ENCODE assay signal across 12 cellular contexts in the genomic region with DNA sequence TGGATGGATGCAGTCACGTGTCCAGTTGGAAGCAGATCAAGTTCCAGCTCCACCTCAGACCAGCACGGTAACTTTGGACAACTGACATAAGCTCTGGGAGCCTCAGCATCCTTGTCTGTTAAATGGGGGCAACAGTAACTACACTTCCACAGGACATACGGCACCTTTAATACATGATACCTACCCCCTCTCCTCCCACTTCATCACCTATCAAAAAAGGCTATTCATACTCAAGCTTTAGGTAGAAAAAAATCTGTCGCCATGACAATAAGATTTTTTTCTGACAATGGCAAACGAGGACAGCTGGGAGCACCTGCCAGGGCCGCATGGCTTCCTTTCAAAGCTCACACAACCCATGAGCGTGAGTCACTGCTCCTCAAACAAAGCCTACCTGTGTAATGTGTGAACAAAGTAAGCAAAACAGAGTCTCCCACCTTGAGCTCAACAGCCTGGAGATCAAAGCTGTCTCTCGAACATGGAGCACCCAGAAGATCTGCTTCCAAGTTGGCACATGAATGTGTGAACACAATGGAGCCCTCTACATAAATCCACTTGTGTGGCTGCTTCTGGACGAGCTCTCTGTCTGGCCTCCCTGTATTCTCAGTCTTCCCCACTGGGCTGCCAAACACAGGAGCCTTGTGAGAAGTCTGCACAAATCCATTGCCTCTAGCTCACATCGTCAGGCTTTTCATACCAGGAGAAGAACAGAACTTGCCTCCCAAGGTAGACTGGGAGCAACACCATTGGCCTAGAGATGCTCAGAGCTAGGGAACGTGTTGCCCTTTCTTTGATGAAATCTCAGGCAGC.
DNase-seq lines count a peak whose midpoint lies in the region; ATAC-seq, FAIRE-seq and TF ChIP-seq lines count a peak whose summit lies in the region.
"Had no signal": no experiment of that assay in that cellular context is flagged by ENCODE, and none has a peak within 500 bp of the region (broad histone marks: within the 10 kb centered on the region; RNA-seq: fewer than 3 reads in every experiment).

No MANE protein-coding gene starts in this region.

- no peaks in the 10 kb centered on the region for H3K27me3 ChIP-seq in HepG2 (ENCODE audit: control insufficient read depth in 1 of 2, insufficient read depth in 2 of 2, low read length in 2 of 2)

- TF ChIP-seq RAD21 in HepG2 (CRISPR knock-in tag; IDR thresholded peaks at IDR 0.05) = 0 out of 2 replicates have a peak, but pooled peaks have one; percentile 6

- DNase-seq in NCI-H2081 (lab: John Stamatoyannopoulos, UW) (peak; percentile 83 to 94), T-helper 17 cell (no peak), HepG2 (ENCODE audit: low spot score) (peak; percentile 100), epidermal melanocyte (ENCODE audit: insufficient read length, low spot score) (no peak), NCI-H2227 treated with DMSO at 0.1 percent for 48 hours (lab: John Stamatoyannopoulos, UW) (no peak)
- DNase-seq: occipital lobe; stimulated activated naive CD4-positive, alpha-beta T cell had no signal

- H3K36me3 ChIP-seq in HepG2 (replicated peaks in 1 of 2; ENCODE audit: control insufficient read depth in 1 of 2, insufficient read depth in 2 of 2, low read length in 2 of 2) = 0 out of 5 replicates have a peak, but pooled peaks cover 2 to 4% of the 10 kb centered on the region in 2 experiments

- in situ Hi-C loops in HepG2 (cut with HindIII; ENCODE audit: extremely low pct_ligation_motif_present, low pct_unique_long_range_greater_than_20kb) = no loop called here

- POLR2A ChIA-PET in HepG2 (lab: Yijun Ruan, JAX) = interaction anchor here (0.8 to 5.2 kb wide), 25 partner anchors 8 to 900 kb away, joined by 3 to 117 read pairs (median 5); no protein-coding TSS in a partner anchor

- H3K27me3 Mint-ChIP-seq in T-helper 17 cell = peaks cover 10% of the 10 kb centered on the region

- peak overlapping the region; percentile 71 for H3K4me2 ChIP-seq in HepG2 (ENCODE audit: low read depth, low read length)

- H3K27ac Mint-ChIP-seq in T-helper 17 cell = peak overlapping the region; percentile 21

- peak; percentile 95 to 97 for TF ChIP-seq EP300 in HepG2 (IDR thresholded peaks at IDR 0.05; ENCODE audit: low read depth in 2 of 2, low read length in 2 of 2)
- TF ChIP-seq EP300 in HepG2 (CRISPR knock-in tag; IDR thresholded peaks at IDR 0.05; ENCODE audit: borderline replicate concordance) = peak; percentile 96

- intact Hi-C loops in HepG2 (cut with micrococcal nuclease; ENCODE audit: unreplicated experiment) = loop anchor here (1.0 to 2.0 kb wide), 3 partner anchors 8 to 14 kb away; no protein-coding TSS in a partner anchor

- no peak overlapping the region for H3K4me3 Mint-ChIP-seq in T-helper 17 cell

- H3K9me3 ChIP-seq in T-helper 17 cell (ENCODE audit: control insufficient read depth, low read length, poor library complexity, severe bottlenecking) (no peaks in the 10 kb centered on the region), HepG2 (ENCODE audit: low read length) (no peaks in the 10 kb centered on the region)

- H3K4me3 ChIP-seq in HepG2 (replicated peaks in 1 of 3; ENCODE audit: insufficient read depth in 1 of 3, low read depth in 2 of 3, low read length in 3 of 3) = peak overlapping the region in 1 of 3 experiments; percentile 20; a peak in 1 of 6 replicates

- no peak for ATAC-seq in T-helper 17 cell
- peak; percentile 92 for ATAC-seq in HepG2
- no peak for ATAC-seq in HG03135 (IDR thresholded peaks at IDR 0.05; ENCODE audit: unreplicated experiment)
- no peak for ATAC-seq in HG02981 (IDR thresholded peaks at IDR 0.05; ENCODE audit: unreplicated experiment)
- ATAC-seq: left lobe of liver had no signal

- no TSS peak for BruUV-seq in HepG2 (replicated peaks; lab: Mats Ljungman, UMichigan)

- peak in 1 of 2 experiments; percentile 30; a peak in 2 of 4 replicates for TF ChIP-seq POLR2A in HepG2 (IDR thresholded peaks at IDR 0.05; ENCODE audit: insufficient read depth in 1 of 2, low read depth in 2 of 2, low read length in 2 of 2)

- H3K27ac ChIP-seq in C4-2B (peak overlapping the region; percentile 16; the same call in 1 of the 2 replicates), HepG2 (ENCODE audit: extremely low read length, insufficient read depth, low read length) (peak overlapping the region; percentile 80)

- no peak for TF ChIP-seq CTCF in C4-2B (conservative IDR thresholded peaks at IDR 0.05)
- no peak for TF ChIP-seq CTCF in HepG2 (CRISPR knock-in tag; IDR thresholded peaks at IDR 0.05)

- H3K4me1 ChIP-seq in HepG2 (ENCODE audit: insufficient read depth, low read length) = peaks cover 73% of the 10 kb centered on the region

- H3K36me3 Mint-ChIP-seq in T-helper 17 cell (ENCODE audit: low read depth) = no peaks in the 10 kb centered on the region

- H2AFZ ChIP-seq in HepG2 (ENCODE audit: low read length) = no peak overlapping the region

- peaks cover 86% of the 10 kb centered on the region for H3K79me2 ChIP-seq in HepG2 (ENCODE audit: insufficient read depth, low read length)

- CTCF ChIA-PET in HepG2 (lab: Yijun Ruan, JAX; ENCODE audit: low intra/inter-chr PET ratio, low total read pairs) = no interaction called here

- peak overlapping the region; percentile 70 for H3K9ac ChIP-seq in HepG2 (ENCODE audit: insufficient read depth, low read depth, low read length)

- peak; percentile 98 for FAIRE-seq in HepG2 (lab: Jason Lieb, UNC)
- FAIRE-seq: GM18507 had no signal

- 13% methylated on average over 11 of the region's 11 CpGs for WGBS in HepG2 (ENCODE audit: low lambda C conversion rate)

- H3K4me1 Mint-ChIP-seq in T-helper 17 cell = peaks cover 3% of the 10 kb centered on the region

- H4K20me1 ChIP-seq in HepG2 (ENCODE audit: insufficient read depth, low read length) = no peaks in the 10 kb centered on the region

TF ChIP-seq in HepG2, 621 proteins besides CTCF, POLR2A, EP300 and RAD21 (continues in another document):
- TF ChIP-seq FOSL1 (CRISPR knock-in tag; IDR thresholded peaks at IDR 0.05; ENCODE audit: borderline replicate concordance) (peak; percentile 98), ZNF703 (CRISPR knock-in tag; IDR thresholded peaks at IDR 0.05; ENCODE audit: borderline replicate concordance) (no peak), MZF1 (CRISPR knock-in tag; IDR thresholded peaks at IDR 0.05; ENCODE audit: borderline replicate concordance) (peak; percentile 25; the same call in 1 of the 2 replicates), NFIC (IDR thresholded peaks at IDR 0.05; ENCODE audit: low read length) (peak; percentile 88), HHEX (CRISPR knock-in tag; IDR thresholded peaks at IDR 0.05) (peak; percentile 53; the same call in 1 of the 2 replicates), ZNF484 (CRISPR knock-in tag; IDR thresholded peaks at IDR 0.05; ENCODE audit: borderline replicate concordance, low read depth) (no peak), KLF9 (CRISPR knock-in tag; IDR thresholded peaks at IDR 0.05; ENCODE audit: low read depth) (peak; percentile 92; the same call in 1 of the 2 replicates), KLF13 (CRISPR knock-in tag; IDR thresholded peaks at IDR 0.05) (no peak)
- TF ChIP-seq, protein P1, sequence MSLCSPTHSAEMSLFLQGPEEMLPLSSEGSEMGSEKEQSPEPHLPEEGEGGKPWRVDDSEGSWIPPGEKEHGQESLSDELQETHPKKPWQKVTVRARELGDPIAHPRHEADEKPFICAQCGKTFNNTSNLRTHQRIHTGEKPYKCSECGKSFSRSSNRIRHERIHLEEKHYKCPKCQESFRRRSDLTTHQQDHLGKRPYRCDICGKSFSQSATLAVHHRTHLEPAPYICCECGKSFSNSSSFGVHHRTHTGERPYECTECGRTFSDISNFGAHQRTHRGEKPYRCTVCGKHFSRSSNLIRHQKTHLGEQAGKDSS (CRISPR knock-in tag; IDR thresholded peaks at IDR 0.05; ENCODE audit: borderline replicate concordance, low read depth) = peak; percentile 95; the same call in 1 of the 2 replicates
- TF ChIP-seq, protein P2, sequence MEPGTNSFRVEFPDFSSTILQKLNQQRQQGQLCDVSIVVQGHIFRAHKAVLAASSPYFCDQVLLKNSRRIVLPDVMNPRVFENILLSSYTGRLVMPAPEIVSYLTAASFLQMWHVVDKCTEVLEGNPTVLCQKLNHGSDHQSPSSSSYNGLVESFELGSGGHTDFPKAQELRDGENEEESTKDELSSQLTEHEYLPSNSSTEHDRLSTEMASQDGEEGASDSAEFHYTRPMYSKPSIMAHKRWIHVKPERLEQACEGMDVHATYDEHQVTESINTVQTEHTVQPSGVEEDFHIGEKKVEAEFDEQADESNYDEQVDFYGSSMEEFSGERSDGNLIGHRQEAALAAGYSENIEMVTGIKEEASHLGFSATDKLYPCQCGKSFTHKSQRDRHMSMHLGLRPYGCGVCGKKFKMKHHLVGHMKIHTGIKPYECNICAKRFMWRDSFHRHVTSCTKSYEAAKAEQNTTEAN (CRISPR knock-in tag; conservative IDR thresholded peaks at IDR 0.05) = peak; percentile 98
- TF ChIP-seq, protein P3, sequence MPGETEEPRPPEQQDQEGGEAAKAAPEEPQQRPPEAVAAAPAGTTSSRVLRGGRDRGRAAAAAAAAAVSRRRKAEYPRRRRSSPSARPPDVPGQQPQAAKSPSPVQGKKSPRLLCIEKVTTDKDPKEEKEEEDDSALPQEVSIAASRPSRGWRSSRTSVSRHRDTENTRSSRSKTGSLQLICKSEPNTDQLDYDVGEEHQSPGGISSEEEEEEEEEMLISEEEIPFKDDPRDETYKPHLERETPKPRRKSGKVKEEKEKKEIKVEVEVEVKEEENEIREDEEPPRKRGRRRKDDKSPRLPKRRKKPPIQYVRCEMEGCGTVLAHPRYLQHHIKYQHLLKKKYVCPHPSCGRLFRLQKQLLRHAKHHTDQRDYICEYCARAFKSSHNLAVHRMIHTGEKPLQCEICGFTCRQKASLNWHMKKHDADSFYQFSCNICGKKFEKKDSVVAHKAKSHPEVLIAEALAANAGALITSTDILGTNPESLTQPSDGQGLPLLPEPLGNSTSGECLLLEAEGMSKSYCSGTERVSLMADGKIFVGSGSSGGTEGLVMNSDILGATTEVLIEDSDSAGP (CRISPR knock-in tag; IDR thresholded peaks at IDR 0.05; ENCODE audit: borderline replicate concordance) = peak; percentile 51

Comparison
In these comparisons a context has a peak if more than half of its experiments do, and no peak if none do; other contexts are left out.
1. DNase-seq: peak in NCI-H2081 (2 of 2) and HepG2 (single experiment); none in T-helper 17 cell (0 of 3), epidermal melanocyte (single experiment) and NCI-H2227 treated with DMSO at 0.1 percent for 48 hours (single experiment).